In the genomic region with DNA sequence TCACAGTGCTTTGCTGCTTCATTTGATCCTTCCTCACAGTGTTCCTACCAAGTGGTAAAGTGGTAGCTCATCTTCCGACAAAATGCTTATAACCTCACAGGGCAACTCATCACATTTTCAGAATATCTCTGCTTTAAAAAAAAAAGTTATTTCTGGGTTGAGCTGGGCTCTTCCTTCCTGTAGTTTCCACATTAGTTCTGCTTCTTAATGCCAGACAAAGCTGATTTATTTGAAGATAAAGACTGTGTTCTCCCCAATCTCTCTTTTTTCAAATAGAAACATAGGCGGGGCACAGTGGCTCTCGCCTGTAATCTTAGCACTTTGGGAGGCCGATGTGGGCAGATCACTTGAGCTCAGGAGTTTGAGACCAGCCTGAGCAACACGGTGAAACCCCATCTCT, we compare ENCODE assay signal across 29 cellular contexts.
"Had no signal": no experiment of that assay in that cellular context is flagged by ENCODE, and none has a peak within 500 bp of the region (broad histone marks: within the 10 kb centered on the region; RNA-seq: fewer than 3 reads in every experiment).

No MANE protein-coding gene starts in this region.

- H3K4me3 Mint-ChIP-seq: activated B cell treated with CpG ODN at 0.5 μM for 24 hours; activated CD4-positive, alpha-beta T cell treated with anti-CD3 and anti-CD28 coated beads, Interleukin-2, amount 10 ng/mL, durations not matched to agents 24 days and 14 days; activated CD8-positive, alpha-beta memory T cell treated with anti-CD3 and anti-CD28 coated beads, Interleukin-2, amount 10 ng/mL, durations not matched to agents 7 days and 5 days; activated naive CD4-positive, alpha-beta T cell treated with anti-CD3 and anti-CD28 coated beads, Interleukin-2, amount 50 U/mL, for 24 hours; activated T-cell treated with anti-CD3 and anti-CD28 coated beads, Interleukin-2, amount 50 U/mL, for 24 hours; activated T-helper 1 cell treated with anti-CD3 and anti-CD28 coated beads, Interleukin-12 subunit alpha, Interleukin-12 subunit beta, Interleukin-2, Interleukin-4 antibody, amounts not matched to agents 30 ng/mL and 10 ng/mL and 1 ng/mL, durations not matched to agents 14 hours and 24 hours and 36 hours; T-helper 17 cell had no signal

- H3K27me3 Mint-ChIP-seq: activated CD4-positive, alpha-beta T cell treated with anti-CD3 and anti-CD28 coated beads, Interleukin-2, amount 10 ng/mL, durations not matched to agents 24 days and 14 days; activated CD8-positive, alpha-beta memory T cell treated with anti-CD3 and anti-CD28 coated beads, Interleukin-2, amount 10 ng/mL, durations not matched to agents 7 days and 5 days; activated naive CD4-positive, alpha-beta T cell treated with anti-CD3 and anti-CD28 coated beads, Interleukin-2, amount 50 U/mL, for 24 hours; activated T-cell treated with anti-CD3 and anti-CD28 coated beads, Interleukin-2, amount 50 U/mL, for 24 hours; T-helper 17 cell had no signal

- H3K27ac ChIP-seq: breast epithelium, colonic mucosa, RWPE1 had no signal

- DNase-seq: activated B cell treated with CpG ODN at 0.5 μM for 24 hours; activated CD4-positive, alpha-beta T cell treated with anti-CD3 and anti-CD28 coated beads for 1 hour; activated CD4-positive, alpha-beta T cell treated with anti-CD3 and anti-CD28 coated beads, Interleukin-2, amount 10 ng/mL, durations not matched to agents 24 days and 14 days; activated CD4-positive, alpha-beta T cell treated with anti-CD3 and anti-CD28 coated beads, Interleukin-2, amount 50 U/mL, for 48 hours; activated CD8-positive, alpha-beta memory T cell treated with anti-CD3 and anti-CD28 coated beads, Interleukin-2, amount 10 ng/mL, durations not matched to agents 7 days and 5 days; activated effector memory CD4-positive, alpha-beta T cell treated with Interleukin-2 at 50 U/mL for 16 hours; activated naive CD4-positive, alpha-beta T cell; activated T-cell treated with anti-CD3 and anti-CD28 coated beads, Interleukin-2, amount 50 U/mL, for 24 hours; aorta; caudate nucleus; colonic mucosa; NCI-H1048; NCI-H146; NCI-H1930; NCI-H2171 treated with DMSO at 0.1 percent for 48 hours; NCI-H226; NCI-H510A; NCI-H526 treated with DMSO at 0.1 percent for 48 hours; NK-92 treated with Interleukin-12 subunit alpha and Interleukin-12 subunit beta, amount 100 ng/mL, for 24 hours; OCI-M1; Right ventricle myocardium superior; T-helper 17 cell; T-helper 9 cell had no signal

- H3K9me3 ChIP-seq: breast epithelium, colonic mucosa had no signal

- H3K36me3 Mint-ChIP-seq: activated CD8-positive, alpha-beta memory T cell treated with anti-CD3 and anti-CD28 coated beads, Interleukin-2, amount 10 ng/mL, durations not matched to agents 7 days and 5 days; activated naive CD4-positive, alpha-beta T cell treated with anti-CD3 and anti-CD28 coated beads, Interleukin-2, amount 50 U/mL, for 24 hours had no signal

- H3K27ac Mint-ChIP-seq: activated B cell treated with CpG ODN at 0.5 μM for 24 hours; activated CD4-positive, alpha-beta T cell treated with anti-CD3 and anti-CD28 coated beads, Interleukin-2, amount 10 ng/mL, durations not matched to agents 24 days and 14 days; activated CD8-positive, alpha-beta memory T cell treated with anti-CD3 and anti-CD28 coated beads, Interleukin-2, amount 10 ng/mL, durations not matched to agents 7 days and 5 days; activated naive CD4-positive, alpha-beta T cell treated with anti-CD3 and anti-CD28 coated beads, Interleukin-2, amount 50 U/mL, for 24 hours; activated T-cell treated with anti-CD3 and anti-CD28 coated beads, Interleukin-2, amount 50 U/mL, for 24 hours; activated T-helper 1 cell treated with anti-CD3 and anti-CD28 coated beads, Interleukin-12 subunit alpha, Interleukin-12 subunit beta, Interleukin-2, Interleukin-4 antibody, amounts not matched to agents 30 ng/mL and 10 ng/mL and 1 ng/mL, durations not matched to agents 14 hours and 24 hours and 36 hours; T-helper 17 cell had no signal

- H3K36me3 ChIP-seq: breast epithelium, colonic mucosa had no signal

- FAIRE-seq: TTC549 had no signal

- H3K4me3 ChIP-seq: breast epithelium, colonic mucosa had no signal

- ATAC-seq: activated CD8-positive, alpha-beta memory T cell treated with anti-CD3 and anti-CD28 coated beads, Interleukin-2, amount 10 ng/mL, durations not matched to agents 7 days and 5 days; Panc1; T-helper 17 cell had no signal

- H3K4me1 ChIP-seq: breast epithelium, colonic mucosa had no signal

- H3K9me3 Mint-ChIP-seq: activated B cell treated with CpG ODN at 0.5 μM for 24 hours; activated CD4-positive, alpha-beta T cell treated with anti-CD3 and anti-CD28 coated beads, Interleukin-2, amount 10 ng/mL, durations not matched to agents 24 days and 14 days; activated naive CD4-positive, alpha-beta T cell treated with anti-CD3 and anti-CD28 coated beads, Interleukin-2, amount 50 U/mL, for 24 hours; activated T-cell treated with anti-CD3 and anti-CD28 coated beads, Interleukin-2, amount 50 U/mL, for 24 hours; activated T-helper 1 cell treated with anti-CD3 and anti-CD28 coated beads, Interleukin-12 subunit alpha, Interleukin-12 subunit beta, Interleukin-2, Interleukin-4 antibody, amounts not matched to agents 30 ng/mL and 10 ng/mL and 1 ng/mL, durations not matched to agents 14 hours and 24 hours and 36 hours had no signal

- H3K27me3 ChIP-seq: breast epithelium, colonic mucosa had no signal

- H3K4me1 Mint-ChIP-seq: activated B cell treated with CpG ODN at 0.5 μM for 24 hours; activated CD4-positive, alpha-beta T cell treated with anti-CD3 and anti-CD28 coated beads, Interleukin-2, amount 10 ng/mL, durations not matched to agents 24 days and 14 days; activated CD8-positive, alpha-beta memory T cell treated with anti-CD3 and anti-CD28 coated beads, Interleukin-2, amount 10 ng/mL, durations not matched to agents 7 days and 5 days; activated naive CD4-positive, alpha-beta T cell treated with anti-CD3 and anti-CD28 coated beads, Interleukin-2, amount 50 U/mL, for 24 hours; T-helper 17 cell had no signal
